In the genomic region with DNA sequence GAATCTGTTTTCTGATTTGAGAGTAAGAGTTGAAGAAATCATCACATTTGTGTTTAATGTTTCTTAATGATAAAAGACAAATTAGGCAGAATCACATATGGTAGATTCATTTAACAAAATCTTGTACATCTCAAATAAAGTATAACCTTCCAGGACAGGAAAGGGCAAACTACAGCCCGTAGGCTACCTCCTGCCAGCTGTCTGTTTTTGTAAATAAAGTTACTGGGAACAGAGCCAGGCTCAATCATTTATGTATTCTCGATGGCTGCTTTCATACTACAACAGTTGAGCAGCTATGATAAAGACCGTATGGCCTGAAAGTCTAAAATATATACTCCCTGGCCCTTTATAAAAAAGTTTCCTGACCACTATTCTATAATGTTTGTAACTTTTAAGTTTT, we compare ENCODE assay signal across 18 cellular contexts.
DNase-seq lines count a peak whose midpoint lies in the region; TF ChIP-seq lines count a peak whose summit lies in the region.
"Had no signal": no experiment of that assay in that cellular context is flagged by ENCODE, and none has a peak within 500 bp of the region (broad histone marks: within the 10 kb centered on the region; RNA-seq: fewer than 3 reads in every experiment).

No MANE protein-coding gene starts in this region.

- no peaks in the 10 kb centered on the region for H3K4me1 ChIP-seq in adrenal gland (replicated peaks in 1 of 2)
- H3K4me1 ChIP-seq: psoas muscle had no signal

- H3K9me3 ChIP-seq in adrenal gland (replicated peaks in 1 of 3), result no peaks in the 10 kb centered on the region
- H3K9me3 ChIP-seq: psoas muscle had no signal

- 17 to 25% (median 21%) methylated on average over 3 of the region's 3 CpGs for WGBS in adrenal gland, 4 donors

- DNase-seq in DMS53 (lab: John Stamatoyannopoulos, UW), result peak; percentile 81
- DNase-seq in NCI-H1092 treated with DMSO at 0.1 percent for 48 hours (lab: John Stamatoyannopoulos, UW), result peak; percentile 82
- DNase-seq in NCI-H69 (lab: John Stamatoyannopoulos, UW), result peak; percentile 88
- peak; percentile 5 for DNase-seq in iris pigment epithelial cell (ENCODE audit: low read depth)
- DNase-seq in NCI-H2227 (lab: John Stamatoyannopoulos, UW; ENCODE audit: unreplicated experiment), result no peak
- no peak for DNase-seq in Kasumi-1 (lab: John Stamatoyannopoulos, UW)
- no peak for DNase-seq in adrenal gland
- no peak for DNase-seq in central memory CD4-positive, alpha-beta T cell
- DNase-seq: activated naive CD4-positive, alpha-beta T cell treated with anti-CD3 and anti-CD28 coated beads for 36 hours; AML-193; DMS79; effector memory CD4-positive, alpha-beta T cell; H7; naive thymus-derived CD4-positive, alpha-beta T cell; NCI-H187 treated with DMSO at 0.1 percent for 48 hours; PC-9; psoas muscle; stimulated activated CD4-positive, alpha-beta T cell treated with anti-CD3 and anti-CD28 coated beads, Interleukin-15, amount 100 ng/mL, for 24 hours had no signal

- intact Hi-C loops in adrenal gland (cut with DNase I), result no loop called here

- no peak overlapping the region for H3K27ac ChIP-seq in adrenal gland
- H3K27ac ChIP-seq: PC-9, psoas muscle had no signal

- H3K27me3 ChIP-seq in adrenal gland, result no peaks in the 10 kb centered on the region

- TF ChIP-seq CTCF in adrenal gland (IDR thresholded peaks at IDR 0.05), result no peak

- no peak for TF ChIP-seq POLR2A in adrenal gland (IDR thresholded peaks at IDR 0.05)

- H3K36me3 ChIP-seq in adrenal gland (replicated peaks in 1 of 2), result no peaks in the 10 kb centered on the region

- no peak overlapping the region for H3K4me3 ChIP-seq in adrenal gland
- H3K4me3 ChIP-seq: PC-9, psoas muscle had no signal

Comparison
In these comparisons a context has a peak if more than half of its experiments do, and no peak if none do; other contexts are left out.
1. DNase-seq: peak in DMS53 (single experiment), NCI-H1092 treated with DMSO at 0.1 percent for 48 hours (single experiment), NCI-H69 (single experiment) and iris pigment epithelial cell (single experiment); none in NCI-H2227 (single experiment), Kasumi-1 (0 of 2), adrenal gland (0 of 7) and central memory CD4-positive, alpha-beta T cell (single experiment).